In genomic region chr14:35878272-35879140, GRCh38 we compare ENCODE assay signal across 9 cellular contexts. TPM values are rescaled to one million over a fixed set of nuclear protein-coding genes. Genes with fewer than 3 reads are reported as not detected.
DNase-seq lines count a peak whose midpoint lies in the region; ATAC-seq and TF ChIP-seq lines count a peak whose summit lies in the region.
"Had no signal": no experiment of that assay in that cellular context is flagged by ENCODE, and none has a peak within 500 bp of the region (broad histone marks: within the 10 kb centered on the region; RNA-seq: fewer than 3 reads in every experiment).

No MANE protein-coding gene starts in this region.

- no peak overlapping the region for H2BK5ac ChIP-seq in mesenchymal stem cell (ENCODE audit: low read depth, low read length, poor library complexity, severe bottlenecking)

- H4K8ac ChIP-seq in mesenchymal stem cell (ENCODE audit: low read length): no peak overlapping the region

- H3K14ac ChIP-seq in mesenchymal stem cell (ENCODE audit: low read length in 2 of 2): no peak overlapping the region

- H2BK120ac ChIP-seq in mesenchymal stem cell (ENCODE audit: low read depth, low read length): no peak overlapping the region

- H3K27ac ChIP-seq in mesenchymal stem cell (ENCODE audit: low read length, poor library complexity, severe bottlenecking): peak overlapping the region; percentile 59
- H3K27ac ChIP-seq: VCaP had no signal

- H3K4me3 ChIP-seq in BE2C (ENCODE audit: low read depth, low read length) (no peak overlapping the region), mesenchymal stem cell (ENCODE audit: insufficient read depth in 1 of 2, low read depth in 1 of 2, low read length in 2 of 2) (no peak overlapping the region)

- no peak overlapping the region for H3K4ac ChIP-seq in mesenchymal stem cell (ENCODE audit: low read depth in 1 of 2, low read length in 2 of 2)

- ATAC-seq in GM21515 (IDR thresholded peaks at IDR 0.05; ENCODE audit: unreplicated experiment): no peak

- H3K79me1 ChIP-seq in mesenchymal stem cell (replicated peaks; ENCODE audit: low read length, poor library complexity, severe bottlenecking): no peaks in the 10 kb centered on the region

- peaks cover 4% of the 10 kb centered on the region; the same call in 1 of the 2 replicates for H3K4me1 ChIP-seq in BE2C
- no peaks in the 10 kb centered on the region for H3K4me1 ChIP-seq in mesenchymal stem cell (ENCODE audit: control insufficient read depth, insufficient read depth, low read depth, low read length)

- no peak for TF ChIP-seq CTCF in BE2C (IDR thresholded peaks at IDR 0.05; ENCODE audit: low read depth, low read length)

- H2BK15ac ChIP-seq in mesenchymal stem cell (ENCODE audit: low read depth, poor library complexity, severe bottlenecking): no peak overlapping the region

- H3K9ac ChIP-seq in mesenchymal stem cell (ENCODE audit: low read length): peak overlapping the region; percentile 55

- 3% methylated on average over 9 of the region's 9 CpGs for WGBS in mesenchymal stem cell

- H2AK5ac ChIP-seq in mesenchymal stem cell (ENCODE audit: low read length, severe bottlenecking): no peak overlapping the region

- H3K27me3 ChIP-seq in BE2C: no peaks in the 10 kb centered on the region
- H3K27me3 ChIP-seq in mesenchymal stem cell (ENCODE audit: control insufficient read depth in 1 of 2, insufficient read depth in 1 of 2, low read length in 2 of 2): no peaks in the 10 kb centered on the region

- DNase-seq in BE2C (peak; percentile 15), M059J (ENCODE audit: low read depth) (peak; percentile 86), cerebellum (ENCODE audit: low spot score) (peak; percentile 12), mesenchymal stem cell (peak; percentile 94), NCI-H1930 (lab: John Stamatoyannopoulos, UW) (no peak), NCI-H187 (lab: John Stamatoyannopoulos, UW) (no peak), COR-L47 (lab: John Stamatoyannopoulos, UW) (no peak)

- H3K36me3 ChIP-seq in BE2C (no peaks in the 10 kb centered on the region), mesenchymal stem cell (ENCODE audit: control insufficient read depth in 1 of 2, insufficient read depth in 2 of 2, low read depth in 1 of 2, low read length in 2 of 2) (peaks cover 0 to 3% of the 10 kb centered on the region in 2 experiments)

- H3K23ac ChIP-seq in mesenchymal stem cell (ENCODE audit: low read length in 2 of 2): no peak overlapping the region

- H2AFZ ChIP-seq in mesenchymal stem cell (ENCODE audit: low read depth, low read length): no peak overlapping the region

- H3K4me2 ChIP-seq in mesenchymal stem cell (ENCODE audit: low read length, poor library complexity, severe bottlenecking): no peak overlapping the region

- no peak overlapping the region for H4K91ac ChIP-seq in mesenchymal stem cell (ENCODE audit: low read length)

- peak overlapping the region in 1 of 2 experiments; percentile 56 for H3K18ac ChIP-seq in mesenchymal stem cell (ENCODE audit: low read depth in 1 of 2, low read length in 2 of 2)

- no peak overlapping the region for H2BK12ac ChIP-seq in mesenchymal stem cell (ENCODE audit: low read length in 2 of 2)

- H3K9me3 ChIP-seq in BE2C: no peaks in the 10 kb centered on the region
- no peaks in the 10 kb centered on the region for H3K9me3 ChIP-seq in mesenchymal stem cell (ENCODE audit: control insufficient read depth, low read length)

RNA-seq across cellular contexts. Expression of gene BRMS1L, which starts 52.4 kb away (rescaled TPM):
- polyA plus RNA-seq in BE2C (2012; ENCODE audit: insufficient read depth, insufficient read length, low read depth): 10.7 TPM
- 4.1 and 5.5 TPM in 2 replicates for total RNA-seq in M059J (2014; rRNA removed; shearing (Covaris generic))
- total RNA-seq in cerebellum: 17.2 TPM
- polyA plus RNA-seq in mesenchymal stem cell (2013, experiment 1 of 2): 8.8 TPM
- 9.8 TPM for polyA plus RNA-seq in mesenchymal stem cell (2013, experiment 2 of 2)

Comparison
In these comparisons a context has a peak if more than half of its experiments do, and no peak if none do; other contexts are left out.
1. DNase-seq: peak in BE2C (single experiment), M059J (single experiment), cerebellum (single experiment) and mesenchymal stem cell (single experiment); none in NCI-H1930 (0 of 2), NCI-H187 (0 of 2) and COR-L47 (single experiment).